ENCODE assay signal across 7 cellular contexts in the genomic region with DNA sequence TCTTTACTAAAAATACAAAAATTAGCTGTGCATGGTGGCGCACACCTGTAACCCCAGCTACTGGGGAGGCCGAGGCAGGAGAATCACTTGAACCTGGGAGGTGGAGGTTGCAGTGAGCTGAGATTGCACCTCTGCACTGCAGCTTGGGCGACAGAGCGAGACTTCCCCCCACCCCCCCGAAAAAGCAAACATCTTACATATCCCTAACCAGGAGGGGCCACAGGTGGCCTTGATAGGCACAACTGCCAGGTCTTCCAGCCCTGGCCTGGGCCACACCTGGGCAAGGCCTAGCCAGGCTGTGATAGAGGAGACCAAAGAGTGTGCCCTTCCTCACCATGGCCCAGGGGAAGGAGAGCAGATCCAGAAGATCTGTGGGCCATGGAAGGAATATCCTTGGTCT. TPM values are rescaled to one million over a fixed set of nuclear protein-coding genes. Genes with fewer than 3 reads are reported as not detected.
"Had no signal": no experiment of that assay in that cellular context is flagged by ENCODE, and none has a peak within 500 bp of the region (broad histone marks: within the 10 kb centered on the region; RNA-seq: fewer than 3 reads in every experiment).

No MANE protein-coding gene starts in this region.

- H3K4me3 Mint-ChIP-seq: IgD-negative memory B cell had no signal

- H3K27ac Mint-ChIP-seq: IgD-negative memory B cell had no signal

- ATAC-seq: HepG2, K562 had no signal

- H3K9me3 Mint-ChIP-seq: IgD-negative memory B cell had no signal

- DNase-seq: IMR-90, KBM-7 had no signal

- H3K4me3 ChIP-seq: K562 had no signal

- H3K36me3 Mint-ChIP-seq: IgD-negative memory B cell had no signal

- H3K27ac ChIP-seq: HL-60 had no signal

RNA-seq across cellular contexts. Expression of a gene that starts 28.6 kb away (rescaled TPM):
- total RNA-seq: HepG2, HT1080, IMR-90 had no signal
- polyA plus RNA-seq: HepG2, IgD-negative memory B cell, IMR-90, K562 had no signal
